ENCODE assay signal across 9 cellular contexts in genomic region chr20:1388706-1389483, GRCh38. TPM values are rescaled to one million over a fixed set of nuclear protein-coding genes. Genes with fewer than 3 reads are reported as not detected.
A peak's percentile ranks its signal among the peaks of the same experiment; 100 is the strongest.
DNase-seq lines count a peak whose midpoint lies in the region; ATAC-seq, FAIRE-seq and TF ChIP-seq lines count a peak whose summit lies in the region.
"Had no signal": no experiment of that assay in that cellular context is flagged by ENCODE, and none has a peak within 500 bp of the region (broad histone marks: within the 10 kb centered on the region; RNA-seq: fewer than 3 reads in every experiment).

No MANE protein-coding gene starts in this region.

- no peak overlapping the region for H3K9ac ChIP-seq in HepG2 (ENCODE audit: insufficient read depth, low read depth, low read length)

- no peaks in the 10 kb centered on the region for H3K9me3 Mint-ChIP-seq in activated T-helper 2 cell treated with anti-CD3 and anti-CD28 coated beads, Interferon-gamma antibody, Interleukin-2, Interleukin-4, amounts not matched to agents 10 μg/mL and 5 μg/mL and 100 μg/mL, durations not matched to agents 14 hours and 24 hours and 36 hours

- peaks cover 71% of the 10 kb centered on the region for H4K20me1 ChIP-seq in HepG2 (ENCODE audit: insufficient read depth, low read length)

- TF ChIP-seq CTCF in HepG2 (CRISPR knock-in tag; IDR thresholded peaks at IDR 0.05) (no peak), right lobe of liver (IDR thresholded peaks at IDR 0.05) (no peak), lower lobe of right lung (IDR thresholded peaks at IDR 0.05) (no peak), uterus (IDR thresholded peaks at IDR 0.05) (no peak)

- H3K27ac ChIP-seq in HepG2 (ENCODE audit: extremely low read length, insufficient read depth, low read length), result no peak overlapping the region
- peak overlapping the region in 1 of 3 donors; percentile 8 for H3K27ac ChIP-seq in right lobe of liver
- H3K27ac ChIP-seq in lower lobe of right lung, result peak overlapping the region; percentile 61
- peak overlapping the region; percentile 88 for H3K27ac ChIP-seq in uterus

- no TSS peak for BruUV-seq in HepG2 (replicated peaks; lab: Mats Ljungman, UMichigan)

- ATAC-seq in HepG2 (no peak), right lobe of liver (no peak), lower lobe of right lung (no peak), GM18520 (IDR thresholded peaks at IDR 0.05; ENCODE audit: unreplicated experiment) (no peak)

- POLR2A ChIA-PET in HepG2 (lab: Yijun Ruan, JAX), result interaction anchor here (1.1 kb wide), 1 partner anchor 77 kb away, joined by 3 read pairs; the partner anchor contains the start of gene NSFL1C

- H3K27me3 Mint-ChIP-seq in activated T-helper 2 cell treated with anti-CD3 and anti-CD28 coated beads, Interferon-gamma antibody, Interleukin-2, Interleukin-4, amounts not matched to agents 10 μg/mL and 5 μg/mL and 100 μg/mL, durations not matched to agents 14 hours and 24 hours and 36 hours (ENCODE audit: low read depth), result no peaks in the 10 kb centered on the region

- H3K4me1 ChIP-seq in HepG2 (ENCODE audit: insufficient read depth, low read length), result peaks cover 66% of the 10 kb centered on the region
- peaks cover 0 to 53% (median 11%) of the 10 kb centered on the region in 4 donors for H3K4me1 ChIP-seq in right lobe of liver
- H3K4me1 ChIP-seq in lower lobe of right lung, result peaks cover 88% of the 10 kb centered on the region
- peaks cover 5 to 29% of the 10 kb centered on the region in 2 donors for H3K4me1 ChIP-seq in uterus

- peak overlapping the region; percentile 74 for H3K4me3 Mint-ChIP-seq in activated T-helper 2 cell treated with anti-CD3 and anti-CD28 coated beads, Interferon-gamma antibody, Interleukin-2, Interleukin-4, amounts not matched to agents 10 μg/mL and 5 μg/mL and 100 μg/mL, durations not matched to agents 14 hours and 24 hours and 36 hours (ENCODE audit: low read depth)

- H2AFZ ChIP-seq in HepG2 (ENCODE audit: low read length), result no peak overlapping the region

- no peak for TF ChIP-seq EP300 in HepG2 (IDR thresholded peaks at IDR 0.05; ENCODE audit: low read depth in 2 of 2, low read length in 2 of 2)
- 0 out of 2 replicates have a peak, but pooled peaks have one; percentile 27 for TF ChIP-seq EP300 in HepG2 (CRISPR knock-in tag; IDR thresholded peaks at IDR 0.05; ENCODE audit: borderline replicate concordance)

- H3K36me3 Mint-ChIP-seq in activated T-helper 2 cell treated with anti-CD3 and anti-CD28 coated beads, Interferon-gamma antibody, Interleukin-2, Interleukin-4, amounts not matched to agents 10 μg/mL and 5 μg/mL and 100 μg/mL, durations not matched to agents 14 hours and 24 hours and 36 hours (ENCODE audit: low read depth), result peaks cover 64% of the 10 kb centered on the region

- no peak overlapping the region; a peak in 1 of 6 replicates for H3K4me3 ChIP-seq in HepG2 (replicated peaks in 1 of 3; ENCODE audit: insufficient read depth in 1 of 3, low read depth in 2 of 3, low read length in 3 of 3)
- no peak overlapping the region for H3K4me3 ChIP-seq in right lobe of liver
- peak overlapping the region; percentile 35 for H3K4me3 ChIP-seq in lower lobe of right lung
- no peak overlapping the region for H3K4me3 ChIP-seq in uterus

- peaks cover 88% of the 10 kb centered on the region for H3K79me2 ChIP-seq in HepG2 (ENCODE audit: insufficient read depth, low read length)

- no peaks in the 10 kb centered on the region for H3K9me3 ChIP-seq in HepG2 (ENCODE audit: low read length)
- no peaks in the 10 kb centered on the region for H3K9me3 ChIP-seq in right lobe of liver
- no peaks in the 10 kb centered on the region for H3K9me3 ChIP-seq in lower lobe of right lung
- H3K9me3 ChIP-seq in uterus, result no peaks in the 10 kb centered on the region

- CTCF ChIA-PET in HepG2 (lab: Yijun Ruan, JAX; ENCODE audit: low intra/inter-chr PET ratio, low total read pairs), result no interaction called here

- in situ Hi-C loops in HepG2 (cut with HindIII; ENCODE audit: extremely low pct_ligation_motif_present, low pct_unique_long_range_greater_than_20kb), result no loop called here

- WGBS in HepG2 (ENCODE audit: low lambda C conversion rate), result 89% methylated on average over 11 of the region's 11 CpGs
- WGBS in right lobe of liver (ENCODE audit: insufficient coverage, low coverage, low lambda C conversion rate, missing lambda C conversion rate), result 58% methylated on average over 11 of the region's 11 CpGs

- H3K27me3 ChIP-seq in HepG2 (ENCODE audit: control insufficient read depth in 1 of 2, insufficient read depth in 2 of 2, low read length in 2 of 2) (no peaks in the 10 kb centered on the region; a peak in 1 of 5 replicates), right lobe of liver (no peaks in the 10 kb centered on the region), lower lobe of right lung (ENCODE audit: low read depth) (no peaks in the 10 kb centered on the region), uterus (no peaks in the 10 kb centered on the region)

- no peak for TF ChIP-seq RAD21 in HepG2 (CRISPR knock-in tag; IDR thresholded peaks at IDR 0.05)

- no peak for TF ChIP-seq POLR2A in HepG2 (IDR thresholded peaks at IDR 0.05; ENCODE audit: insufficient read depth in 1 of 2, low read depth in 2 of 2, low read length in 2 of 2)
- TF ChIP-seq POLR2A in right lobe of liver (IDR thresholded peaks at IDR 0.05), result no peak
- TF ChIP-seq POLR2A in uterus (IDR thresholded peaks at IDR 0.05), result no peak

- DNase-seq in HepG2 (ENCODE audit: low spot score) (no peak), right lobe of liver (no peak), lower lobe of right lung (no peak), uterus (no peak), midbrain (lab: John Stamatoyannopoulos, UW) (no peak), DMS153 treated with DMSO at 0.1 percent for 48 hours (lab: John Stamatoyannopoulos, UW; ENCODE audit: unreplicated experiment) (no peak)
- DNase-seq in activated T-helper 2 cell treated with anti-CD3 and anti-CD28 coated beads, Interferon-gamma antibody, Interleukin-2, Interleukin-4, amounts not matched to agents 10 μg/mL and 5 μg/mL and 100 μg/mL, durations not matched to agents 14 hours and 24 hours and 36 hours (ENCODE audit: low spot score), result no peak
- DNase-seq: activated CD4-positive, CD25-positive, alpha-beta regulatory T cell treated with anti-CD3 and anti-CD28 coated beads, Interleukin-2, amount 50 U/mL, for 72 hours had no signal

- intact Hi-C loops in HepG2 (cut with micrococcal nuclease; ENCODE audit: unreplicated experiment), result no loop called here
- intact Hi-C loops in right lobe of liver (cut with DNase I), result loop anchor here in 1 of 2 donors (10.0 kb wide), 1 partner anchor 64 kb away; the partner anchor contains the start of gene SDCBP2
- intact Hi-C loops in activated T-helper 2 cell treated with anti-CD3 and anti-CD28 coated beads, Interferon-gamma antibody, Interleukin-2, Interleukin-4, amounts not matched to agents 10 μg/mL and 5 μg/mL and 100 μg/mL, durations not matched to agents 14 hours and 24 hours and 36 hours (cut with micrococcal nuclease), result loop anchor here (5.0 kb wide), 1 partner anchor 42 kb away; no protein-coding TSS in a partner anchor
- intact Hi-C loops in lower lobe of right lung (cut with DNase I), result no loop called here
- intact Hi-C loops in uterus (cut with DNase I; ENCODE audit: low total_unique reads), result no loop called here

- peak overlapping the region; percentile 34 for H3K4me2 ChIP-seq in HepG2 (ENCODE audit: low read depth, low read length)

- H3K36me3 ChIP-seq in HepG2 (replicated peaks in 1 of 2; ENCODE audit: control insufficient read depth in 1 of 2, insufficient read depth in 2 of 2, low read length in 2 of 2) (peaks cover 10 to 44% of the 10 kb centered on the region in 2 experiments), right lobe of liver (no peaks in the 10 kb centered on the region), lower lobe of right lung (peaks cover 13% of the 10 kb centered on the region), uterus (no peaks in the 10 kb centered on the region)

- H3K4me1 Mint-ChIP-seq in activated T-helper 2 cell treated with anti-CD3 and anti-CD28 coated beads, Interferon-gamma antibody, Interleukin-2, Interleukin-4, amounts not matched to agents 10 μg/mL and 5 μg/mL and 100 μg/mL, durations not matched to agents 14 hours and 24 hours and 36 hours (ENCODE audit: low read depth), result peaks cover 74% of the 10 kb centered on the region

- FAIRE-seq in HepG2 (lab: Jason Lieb, UNC), result no peak

- peak overlapping the region; percentile 75 for H3K27ac Mint-ChIP-seq in activated T-helper 2 cell treated with anti-CD3 and anti-CD28 coated beads, Interferon-gamma antibody, Interleukin-2, Interleukin-4, amounts not matched to agents 10 μg/mL and 5 μg/mL and 100 μg/mL, durations not matched to agents 14 hours and 24 hours and 36 hours

RNA-seq across cellular contexts. Expression of gene FKBP1A, which starts 4.0 kb away (rescaled TPM):
- 119 and 188 TPM in 2 replicates for total RNA-seq in HepG2 (2016; rRNA removed; fragmentation: Illumina TruSeq; extraction: Trizol)
- 32.5 and 44.9 TPM in 2 replicates for total RNA-seq in HepG2 (2016; cell fraction: cytosol; rRNA removed; fragmentation: Illumina TruSeq; extraction: Trizol; ENCODE audit: low read depth)
- total RNA-seq in HepG2 (2016; cell fraction: insoluble cytoplasmic fraction; rRNA removed; fragmentation: Illumina TruSeq; extraction: Trizol), result 120 and 187 TPM in 2 replicates
- 119 and 132 TPM in 2 replicates for total RNA-seq in HepG2 (2016; cell fraction: membrane; rRNA removed; fragmentation: Illumina TruSeq; extraction: Trizol)
- 70.0 and 93.2 TPM in 2 replicates for total RNA-seq in HepG2 (2016; cell fraction: nucleus; rRNA removed; fragmentation: Illumina TruSeq; extraction: Trizol)
- polyA plus RNA-seq in HepG2 (2011; rRNA removed), result 436 and 468 TPM in 2 replicates
- 445 and 560 TPM in 2 replicates for polyA plus RNA-seq in HepG2 (2011; cell fraction: cytosol; rRNA removed)
- 139 and 210 TPM in 2 replicates for polyA plus RNA-seq in HepG2 (2011; cell fraction: nucleus; rRNA removed)
- polyA plus RNA-seq in HepG2 (2012), result 286 and 329 TPM in 2 replicates
- 115 and 137 TPM in 2 replicates for polyA plus RNA-seq in HepG2 (2016; cell fraction: cytosol; fragmentation: Illumina TruSeq; extraction: Trizol; ENCODE audit: low read depth)
- 594 and 645 TPM in 2 replicates for polyA plus RNA-seq in HepG2 (2016; cell fraction: insoluble cytoplasmic fraction; fragmentation: Illumina TruSeq; extraction: Trizol; ENCODE audit: low read depth)
- polyA plus RNA-seq in HepG2 (2016; cell fraction: membrane; fragmentation: Illumina TruSeq; extraction: Trizol; ENCODE audit: low read depth), result 321 and 333 TPM in 2 replicates
- 249 and 270 TPM in 2 replicates for polyA plus RNA-seq in HepG2 (2016; cell fraction: nucleus; fragmentation: Illumina TruSeq; extraction: Trizol; ENCODE audit: insufficient read depth, low read depth)
- 241 and 466 TPM in 2 replicates for polyA minus RNA-seq in HepG2 (2011; rRNA and poly(A)+ RNA removed; ENCODE audit: low replicate concordance)
- polyA minus RNA-seq in HepG2 (2011; cell fraction: cytosol; rRNA and poly(A)+ RNA removed), result 119 and 130 TPM in 2 replicates
- polyA minus RNA-seq in HepG2 (2011; cell fraction: nucleus; rRNA and poly(A)+ RNA removed), result 63.7 and 102 TPM in 2 replicates
- total RNA-seq in right lobe of liver, result 10 to 100 TPM; 56.9 to 86.9 (median 63.4) TPM
- 320 and 330 TPM in 2 replicates for total RNA-seq in activated T-helper 2 cell treated with anti-CD3 and anti-CD28 coated beads, Interferon-gamma antibody, Interleukin-2, Interleukin-4, amounts not matched to agents 10 μg/mL and 5 μg/mL and 100 μg/mL, durations not matched to agents 14 hours and 24 hours and 36 hours
- total RNA-seq in lower lobe of right lung, result 291 TPM
- 100 to 1,000 TPM in 3 of 4 donors, 10 to 100 TPM in 1; 99.5 to 253 (median 206) TPM for total RNA-seq in uterus

RNA-seq across cellular contexts. Expression of gene SDCBP2, which starts 60.0 kb away (rescaled TPM):
- 0.87 and 1.2 TPM in 2 replicates for total RNA-seq in HepG2 (2016; rRNA removed; fragmentation: Illumina TruSeq; extraction: Trizol)
- total RNA-seq in HepG2 (2016; cell fraction: cytosol; rRNA removed; fragmentation: Illumina TruSeq; extraction: Trizol; ENCODE audit: low read depth), result 0.79 and 0.91 TPM in 2 replicates
- total RNA-seq in HepG2 (2016; cell fraction: insoluble cytoplasmic fraction; rRNA removed; fragmentation: Illumina TruSeq; extraction: Trizol), result 0.89 and 1.1 TPM in 2 replicates
- total RNA-seq in HepG2 (2016; cell fraction: membrane; rRNA removed; fragmentation: Illumina TruSeq; extraction: Trizol), result 0.48 and 0.93 TPM in 2 replicates
- total RNA-seq in HepG2 (2016; cell fraction: nucleus; rRNA removed; fragmentation: Illumina TruSeq; extraction: Trizol), result 0.66 and 0.81 TPM in 2 replicates
- 2.4 and 2.9 TPM in 2 replicates for polyA plus RNA-seq in HepG2 (2011; rRNA removed)
- polyA plus RNA-seq in HepG2 (2011; cell fraction: cytosol; rRNA removed), result 2.5 and 3.1 TPM in 2 replicates
- polyA plus RNA-seq in HepG2 (2011; cell fraction: nucleus; rRNA removed), result 6.1 and 6.2 TPM in 2 replicates
- 2.1 and 4.3 TPM in 2 replicates for polyA plus RNA-seq in HepG2 (2012)
- polyA plus RNA-seq in HepG2 (2016; cell fraction: cytosol; fragmentation: Illumina TruSeq; extraction: Trizol; ENCODE audit: low read depth), result 0.62 and 0.94 TPM in 2 replicates
- polyA plus RNA-seq in HepG2 (2016; cell fraction: insoluble cytoplasmic fraction; fragmentation: Illumina TruSeq; extraction: Trizol; ENCODE audit: low read depth), result 0.67 and 0.96 TPM in 2 replicates
- 0.65 and 0.68 TPM in 2 replicates for polyA plus RNA-seq in HepG2 (2016; cell fraction: membrane; fragmentation: Illumina TruSeq; extraction: Trizol; ENCODE audit: low read depth)
- polyA plus RNA-seq in HepG2 (2016; cell fraction: nucleus; fragmentation: Illumina TruSeq; extraction: Trizol; ENCODE audit: insufficient read depth, low read depth), result 1.5 and 1.6 TPM in 2 replicates
- 0.42 and 0.92 TPM in 2 replicates for polyA minus RNA-seq in HepG2 (2011; rRNA and poly(A)+ RNA removed; ENCODE audit: low replicate concordance)
- 0.62 and 0.89 TPM in 2 replicates for polyA minus RNA-seq in HepG2 (2011; cell fraction: cytosol; rRNA and poly(A)+ RNA removed)
- polyA minus RNA-seq in HepG2 (2011; cell fraction: nucleus; rRNA and poly(A)+ RNA removed), result 0.37 and 0.64 TPM in 2 replicates
- 10 to 100 TPM in 3 of 6 experiments, 1 to 10 TPM in 3; 2.0 to 43.3 (median 16.6) TPM for total RNA-seq in right lobe of liver
- 3.2 and 4.1 TPM in 2 replicates for total RNA-seq in activated T-helper 2 cell treated with anti-CD3 and anti-CD28 coated beads, Interferon-gamma antibody, Interleukin-2, Interleukin-4, amounts not matched to agents 10 μg/mL and 5 μg/mL and 100 μg/mL, durations not matched to agents 14 hours and 24 hours and 36 hours
- 10.8 TPM for total RNA-seq in lower lobe of right lung
- 1 to 10 TPM in 3 of 4 donors, under 1 TPM in 1; 0.26 to 9.1 (median 5.5) TPM for total RNA-seq in uterus
